In the genomic region with DNA sequence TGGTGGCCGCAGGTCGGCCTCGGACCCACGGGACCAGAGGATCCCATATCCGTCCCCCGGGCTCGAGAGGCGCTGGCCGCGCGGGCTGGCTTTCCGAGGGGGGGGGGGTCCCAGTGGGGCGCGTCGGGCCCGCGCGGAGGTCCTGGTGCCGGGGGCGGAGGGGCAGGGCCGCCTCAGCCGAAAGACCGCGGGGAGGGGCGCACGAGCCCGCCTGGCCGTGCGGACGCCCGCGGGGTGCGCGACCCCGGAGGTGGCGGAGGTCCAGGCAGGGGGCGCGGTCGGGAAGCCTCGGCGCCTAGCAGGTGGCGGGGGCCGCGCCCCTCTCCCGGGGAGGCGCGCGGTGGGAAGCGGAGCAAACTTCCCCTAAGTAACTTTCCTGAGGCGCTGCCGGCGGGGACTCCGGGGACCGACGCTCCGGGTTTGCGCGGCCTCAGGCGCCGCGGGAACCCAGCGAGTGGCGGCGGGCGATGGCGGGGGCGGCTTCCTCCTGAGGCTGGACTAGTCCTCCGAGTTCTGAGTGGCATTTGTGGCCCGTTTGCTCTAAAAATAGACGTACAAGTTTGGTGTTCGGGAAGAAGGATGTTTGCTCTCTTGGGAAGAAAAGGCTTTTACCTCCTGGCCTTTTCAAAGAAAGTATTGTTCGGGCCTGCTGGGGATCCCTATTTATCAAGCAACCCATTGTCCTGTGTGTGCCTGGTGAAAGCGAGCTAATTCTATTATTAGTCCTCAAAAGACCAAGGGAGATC, we compare ENCODE assay signal across 9 cellular contexts. TPM values are rescaled to one million over a fixed set of nuclear protein-coding genes. Genes with fewer than 3 reads are reported as not detected.
DNase-seq lines count a peak whose midpoint lies in the region; ATAC-seq and TF ChIP-seq lines count a peak whose summit lies in the region.
"Had no signal": no experiment of that assay in that cellular context is flagged by ENCODE, and none has a peak within 500 bp of the region (broad histone marks: within the 10 kb centered on the region; RNA-seq: fewer than 3 reads in every experiment).

No MANE protein-coding gene starts in this region.

- H3K27me3 Mint-ChIP-seq in activated naive CD4-positive, alpha-beta T cell treated with anti-CD3 and anti-CD28 coated beads, Interleukin-2, amount 10 ng/mL, durations not matched to agents 7 days and 5 days: peaks cover 29% of the 10 kb centered on the region
- H3K27me3 Mint-ChIP-seq in glutamatergic neuron (ENCODE audit: unreplicated experiment): peaks cover 4% of the 10 kb centered on the region

- H3K4me3 Mint-ChIP-seq in activated naive CD4-positive, alpha-beta T cell treated with anti-CD3 and anti-CD28 coated beads, Interleukin-2, amount 10 ng/mL, durations not matched to agents 7 days and 5 days: peak overlapping the region; percentile 77
- peak overlapping the region; percentile 89 for H3K4me3 Mint-ChIP-seq in glutamatergic neuron (ENCODE audit: unreplicated experiment)

- TF ChIP-seq CTCF in glutamatergic neuron (IDR thresholded peaks at IDR 0.05; ENCODE audit: partially characterized antibody, unreplicated experiment): no peak

- peaks cover 23% of the 10 kb centered on the region for H3K4me1 Mint-ChIP-seq in activated naive CD4-positive, alpha-beta T cell treated with anti-CD3 and anti-CD28 coated beads, Interleukin-2, amount 10 ng/mL, durations not matched to agents 7 days and 5 days
- peaks cover 17% of the 10 kb centered on the region for H3K4me1 Mint-ChIP-seq in glutamatergic neuron (ENCODE audit: low read depth, unreplicated experiment)

- peak overlapping the region; percentile 93 for H3K4me3 ChIP-seq in neuron (ENCODE audit: low read length)

- ATAC-seq in HG02623 (IDR thresholded peaks at IDR 0.05; ENCODE audit: unreplicated experiment): peak; percentile 36

- DNase-seq in NCI-H2029 (lab: John Stamatoyannopoulos, UW): peak; percentile 20
- no peak for DNase-seq in NCI-H2029 treated with DMSO at 0.1 percent for 48 hours (lab: John Stamatoyannopoulos, UW)
- DNase-seq in NCI-H146 (lab: John Stamatoyannopoulos, UW): peak; percentile 90
- DNase-seq in activated naive CD4-positive, alpha-beta T cell treated with anti-CD3 and anti-CD28 coated beads, Interleukin-2, amount 10 ng/mL, durations not matched to agents 7 days and 5 days: peak; percentile 32
- peak; percentile 61 for DNase-seq in glutamatergic neuron
- DNase-seq in islet precursor cell: no peak

- no peaks in the 10 kb centered on the region for H3K9me3 ChIP-seq in neuron (ENCODE audit: low read length)

- H3K4me1 ChIP-seq in neuron (ENCODE audit: insufficient read depth, low read length): peaks cover 10% of the 10 kb centered on the region

- peak overlapping the region; percentile 78 for H2AFZ ChIP-seq in neuron (ENCODE audit: low read depth, low read length)

- no peak overlapping the region for H3K27ac Mint-ChIP-seq in activated naive CD4-positive, alpha-beta T cell treated with anti-CD3 and anti-CD28 coated beads, Interleukin-2, amount 10 ng/mL, durations not matched to agents 7 days and 5 days
- no peak overlapping the region for H3K27ac Mint-ChIP-seq in glutamatergic neuron (ENCODE audit: unreplicated experiment)

- no peaks in the 10 kb centered on the region for H3K36me3 ChIP-seq in neuron (ENCODE audit: insufficient read depth, low read length)

- no peaks in the 10 kb centered on the region for H3K27me3 ChIP-seq in neuron (ENCODE audit: insufficient read depth, low read length)

- H3K36me3 Mint-ChIP-seq in activated naive CD4-positive, alpha-beta T cell treated with anti-CD3 and anti-CD28 coated beads, Interleukin-2, amount 10 ng/mL, durations not matched to agents 7 days and 5 days: no peaks in the 10 kb centered on the region
- no peaks in the 10 kb centered on the region for H3K36me3 Mint-ChIP-seq in glutamatergic neuron (ENCODE audit: unreplicated experiment)
- H3K36me3 Mint-ChIP-seq: CD4-positive, CD25-positive, alpha-beta regulatory T cell had no signal

- no peaks in the 10 kb centered on the region for H3K9me3 Mint-ChIP-seq in activated naive CD4-positive, alpha-beta T cell treated with anti-CD3 and anti-CD28 coated beads, Interleukin-2, amount 10 ng/mL, durations not matched to agents 7 days and 5 days
- peaks cover 4% of the 10 kb centered on the region for H3K9me3 Mint-ChIP-seq in glutamatergic neuron (ENCODE audit: unreplicated experiment)

- CTCF ChIA-PET in activated naive CD4-positive, alpha-beta T cell treated with anti-CD3 and anti-CD28 coated beads, Interleukin-2, amount 10 ng/mL, durations not matched to agents 7 days and 5 days (lab: Charles Lee): no interaction called here

RNA-seq across cellular contexts. Expression of a gene that starts 26.4 kb away (rescaled TPM):
- total RNA-seq in glutamatergic neuron (ENCODE audit: unreplicated experiment): 24.3 TPM

Comparison
In these comparisons a context has a peak if more than half of its experiments do, and no peak if none do; other contexts are left out.
1. DNase-seq: peak in NCI-H2029 (single experiment), NCI-H146 (single experiment), activated naive CD4-positive, alpha-beta T cell treated with anti-CD3 and anti-CD28 coated beads, Interleukin-2, amount 10 ng/mL, durations not matched to agents 7 days and 5 days (single experiment) and glutamatergic neuron (single experiment); none in NCI-H2029 treated with DMSO at 0.1 percent for 48 hours (single experiment) and islet precursor cell (single experiment).